Comparison of ENCODE assay signal across 9 cellular contexts in the genomic region with DNA sequence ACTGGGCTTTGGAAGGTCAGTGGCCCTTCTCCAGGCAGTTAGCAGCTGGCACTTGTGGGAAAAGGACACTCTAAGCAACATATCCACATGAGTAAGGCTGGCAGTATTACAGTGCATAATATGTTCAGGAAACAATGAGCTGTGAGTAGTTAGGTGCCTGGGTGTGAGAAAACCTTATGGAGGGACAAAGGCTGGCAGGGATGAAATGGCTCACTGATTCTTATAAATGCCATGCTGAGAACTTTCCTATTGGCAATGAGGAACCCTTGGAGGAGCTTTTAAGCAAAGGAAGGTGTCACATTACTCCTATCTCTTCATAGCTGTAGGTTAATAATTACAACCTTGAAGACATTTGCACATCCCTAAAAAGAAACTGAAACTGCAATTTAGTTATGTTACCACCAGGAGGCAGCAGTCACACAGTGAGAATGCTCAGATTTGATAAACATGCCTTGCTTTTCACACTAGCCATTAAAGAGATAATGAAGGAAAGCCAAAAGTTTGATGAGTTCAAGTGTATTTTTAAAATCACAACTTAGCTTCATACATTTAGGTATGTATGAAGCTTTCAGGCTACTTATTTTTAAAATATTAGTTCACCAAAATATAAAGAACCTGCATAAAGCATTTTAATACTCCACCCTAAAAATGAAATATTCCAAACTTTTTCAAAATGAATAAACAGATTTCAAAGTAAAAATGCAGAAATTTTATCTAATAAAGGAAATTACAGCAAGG.
A peak's percentile ranks its signal among the peaks of the same experiment; 100 is the strongest.
DNase-seq lines count a peak whose midpoint lies in the region; ATAC-seq, FAIRE-seq and TF ChIP-seq lines count a peak whose summit lies in the region.
"Had no signal": no experiment of that assay in that cellular context is flagged by ENCODE, and none has a peak within 500 bp of the region (broad histone marks: within the 10 kb centered on the region; RNA-seq: fewer than 3 reads in every experiment).

No MANE protein-coding gene starts in this region.

- ATAC-seq in activated CD4-positive, alpha-beta T cell treated with anti-CD3 and anti-CD28 coated beads for 36 hours: no peak
- ATAC-seq in stimulated activated naive CD8-positive, alpha-beta T cell treated with anti-CD3 and anti-CD28 coated beads, Interleukin-15, Interleukin-2, amounts not matched to agents 100 U/mL and 50 U/mL, for 24 hours: no peak

- no peak overlapping the region for H3K56ac ChIP-seq in H1 (replicated peaks; ENCODE audit: insufficient read length, low read depth, low read length)

- no peak overlapping the region for H2BK5ac ChIP-seq in H1 (ENCODE audit: low read depth, low read length)

- H3K4me1 ChIP-seq in H1 (replicated peaks in 1 of 4; ENCODE audit: control insufficient read depth in 3 of 4, insufficient read depth in 4 of 4, low read length in 3 of 4): peaks cover 0 to 10% (median 3%) of the 10 kb centered on the region in 4 experiments; a peak in 4 of 7 replicates

- no peak for TF ChIP-seq EP300 in H1 (IDR thresholded peaks at IDR 0.05; ENCODE audit: borderline replicate concordance in 1 of 2, low read depth in 2 of 2, low read length in 2 of 2)

- no peak for FAIRE-seq in H1 (lab: Jason Lieb, UNC)
- FAIRE-seq: G401.6 had no signal

- no peak overlapping the region for H3K27ac ChIP-seq in H1 (ENCODE audit: low read depth, low read length)

- no peak overlapping the region for H3K9ac ChIP-seq in H1 (replicated peaks in 1 of 4; ENCODE audit: extremely low read depth in 1 of 4, low read depth in 3 of 4, low read length in 3 of 4)

- peaks cover 5 to 7% of the 10 kb centered on the region in 2 experiments for H3K9me3 ChIP-seq in H1 (ENCODE audit: insufficient read depth in 2 of 2, low read depth in 1 of 2, low read length in 1 of 2)

- H4K8ac ChIP-seq in H1 (ENCODE audit: extremely low read depth, insufficient read depth, low read length): no peak overlapping the region

- no peak overlapping the region for H3K4me2 ChIP-seq in H1 (ENCODE audit: insufficient read depth in 1 of 2, low read depth in 2 of 2, low read length in 2 of 2)

- H4K5ac ChIP-seq in H1 (ENCODE audit: insufficient read length, low read depth, low read length): no peak overlapping the region

- no peak overlapping the region for H3K4me3 Mint-ChIP-seq in activated CD4-positive, alpha-beta T cell treated with anti-CD3 and anti-CD28 coated beads for 36 hours

- H3K79me1 ChIP-seq in H1 (ENCODE audit: low read depth, low read length): no peaks in the 10 kb centered on the region

- H2BK12ac ChIP-seq in H1 (ENCODE audit: low read depth, low read length): no peak overlapping the region

- H3K23ac ChIP-seq in H1 (ENCODE audit: insufficient read length): no peak overlapping the region

- no peak overlapping the region for H3K4me3 ChIP-seq in H1 (ENCODE audit: extremely low read depth in 1 of 4, insufficient read depth in 2 of 4, low read depth in 3 of 4, low read length in 4 of 4)

- H2AFZ ChIP-seq in H1 (ENCODE audit: low read length): no peak overlapping the region

- DNase-seq in activated CD4-positive, alpha-beta T cell treated with anti-CD3 and anti-CD28 coated beads for 36 hours: peak; percentile 25
- DNase-seq in activated CD4-positive, alpha-beta T cell treated with anti-CD3 and anti-CD28 coated beads for 1 hour: no peak
- DNase-seq in NCI-H446 treated with DMSO at 0.1 percent for 48 hours (lab: John Stamatoyannopoulos, UW) (peak; percentile 6), H1 (ENCODE audit: low read depth in 1 of 2, low spot score in 2 of 2) (no peak), renal cortical epithelial cell (ENCODE audit: low read depth) (peak; percentile 88), NCI-H1105 treated with DMSO at 0.1 percent for 48 hours (lab: John Stamatoyannopoulos, UW) (no peak), DMS79 treated with DMSO at 0.1 percent for 48 hours (lab: John Stamatoyannopoulos, UW) (no peak)
- DNase-seq in stimulated activated naive CD8-positive, alpha-beta T cell treated with anti-CD3 and anti-CD28 coated beads, Interleukin-15, Interleukin-2, amounts not matched to agents 100 U/mL and 50 U/mL, for 24 hours: no peak

- H2BK120ac ChIP-seq in H1 (replicated peaks; ENCODE audit: low read depth, low read length): no peak overlapping the region

- no peak overlapping the region for H3K27ac Mint-ChIP-seq in activated CD4-positive, alpha-beta T cell treated with anti-CD3 and anti-CD28 coated beads for 36 hours

- no peak overlapping the region for H3K14ac ChIP-seq in H1 (ENCODE audit: insufficient read length)

- H3K18ac ChIP-seq in H1 (ENCODE audit: extremely low read depth, low read length): no peak overlapping the region

- no peaks in the 10 kb centered on the region for H3K27me3 Mint-ChIP-seq in activated CD4-positive, alpha-beta T cell treated with anti-CD3 and anti-CD28 coated beads for 36 hours

- POLR2A ChIA-PET in activated CD4-positive, alpha-beta T cell treated with anti-CD3 and anti-CD28 coated beads for 36 hours (lab: Charles Lee): no interaction called here
- POLR2A ChIA-PET in H1 (lab: Charles Lee; ENCODE audit: partially characterized antibody): interaction anchor here (1.3 kb wide), 1 partner anchor 296 kb away, joined by 4 read pairs; no protein-coding TSS in a partner anchor

- peaks cover 0 to 17% (median 0%) of the 10 kb centered on the region in 4 experiments; a peak in 2 of 8 replicates for H3K36me3 ChIP-seq in H1 (ENCODE audit: control insufficient read depth in 2 of 4, insufficient read depth in 4 of 4, low read length in 3 of 4)

- no peak overlapping the region for H2BK15ac ChIP-seq in H1 (ENCODE audit: low read length)

- intact Hi-C loops in activated CD4-positive, alpha-beta T cell treated with anti-CD3 and anti-CD28 coated beads for 36 hours (cut with DNase I, micrococcal nuclease): loop anchor here (1.0 to 10.0 kb wide), 6 partner anchors 201 to 672 kb away; no protein-coding TSS in a partner anchor

- no peaks in the 10 kb centered on the region for H3K79me2 ChIP-seq in H1 (ENCODE audit: control insufficient read depth in 1 of 2, insufficient read depth in 2 of 2, low read length in 2 of 2)

- no peaks in the 10 kb centered on the region for H4K20me1 ChIP-seq in H1 (replicated peaks in 1 of 2; ENCODE audit: control insufficient read depth in 1 of 2, insufficient read depth in 2 of 2, low read length in 2 of 2)

- peaks cover 47% of the 10 kb centered on the region for H3K36me3 Mint-ChIP-seq in activated CD4-positive, alpha-beta T cell treated with anti-CD3 and anti-CD28 coated beads for 36 hours (ENCODE audit: low read depth)

- TF ChIP-seq RAD21 in H1 (IDR thresholded peaks at IDR 0.05 in 1 of 2, conservative IDR thresholded peaks at IDR 0.05 in 1 of 2; ENCODE audit: low read depth in 2 of 2, low read length in 2 of 2): peak; percentile 79 to 80

- no peak overlapping the region for H4K91ac ChIP-seq in H1 (replicated peaks; ENCODE audit: insufficient read length, low read length)

- no peaks in the 10 kb centered on the region for H3K27me3 ChIP-seq in H1 (replicated peaks in 1 of 4; ENCODE audit: control insufficient read depth in 3 of 4, extremely low read depth in 1 of 4, insufficient read depth in 3 of 4, low read length in 3 of 4)

- peak in 2 of 3 experiments; percentile 53 to 66; a peak in 2 of 4 replicates for TF ChIP-seq CTCF in H1 (IDR thresholded peaks at IDR 0.05; ENCODE audit: control extremely low read depth in 1 of 3, insufficient read depth in 1 of 3, low read depth in 1 of 3, low read length in 3 of 3)

- peaks cover 28% of the 10 kb centered on the region for H3K4me1 Mint-ChIP-seq in activated CD4-positive, alpha-beta T cell treated with anti-CD3 and anti-CD28 coated beads for 36 hours

- CTCF ChIA-PET in activated CD4-positive, alpha-beta T cell treated with anti-CD3 and anti-CD28 coated beads for 36 hours (lab: Charles Lee): interaction anchor here (0.8 to 1.8 kb wide), 31 partner anchors 11 to 978 kb away, joined by 3 to 22 read pairs (median 4); no protein-coding TSS in a partner anchor
- CTCF ChIA-PET in H1 (lab: Charles Lee; ENCODE audit: partially characterized antibody): interaction anchor here (0.6 to 2.2 kb wide), 44 partner anchors 8 to 676 kb away, joined by 3 to 20 read pairs (median 4); no protein-coding TSS in a partner anchor

- TF ChIP-seq POLR2A in H1 (IDR thresholded peaks at IDR 0.05; ENCODE audit: control extremely low read depth in 1 of 2, low read depth in 2 of 2, low read length in 2 of 2): no peak

- H3K4ac ChIP-seq in H1 (replicated peaks; ENCODE audit: insufficient read length, low read depth, low read length): no peak overlapping the region

- H3K23me2 ChIP-seq in H1 (ENCODE audit: low read depth, low read length): no peaks in the 10 kb centered on the region

- no peak overlapping the region for H2AK5ac ChIP-seq in H1 (ENCODE audit: low read depth, low read length)

- no peak overlapping the region for H2BK20ac ChIP-seq in H1 (ENCODE audit: low read length)

- peaks cover 6% of the 10 kb centered on the region for H3K9me3 Mint-ChIP-seq in activated CD4-positive, alpha-beta T cell treated with anti-CD3 and anti-CD28 coated beads for 36 hours (ENCODE audit: low read depth)

TF ChIP-seq in H1, 55 proteins besides CTCF, POLR2A, EP300 and RAD21 (continues in another document):
- TF ChIP-seq CBX5 (IDR thresholded peaks at IDR 0.05; ENCODE audit: low read depth, low read length) (no peak), MAFK (IDR thresholded peaks at IDR 0.05; ENCODE audit: low read depth, low read length) (no peak), JUN (IDR thresholded peaks at IDR 0.05; ENCODE audit: low read depth, low read length) (no peak), BRCA1 (IDR thresholded peaks at IDR 0.05; ENCODE audit: low read depth, low read length) (no peak), MAX (IDR thresholded peaks at IDR 0.05) (no peak), NRF1 (IDR thresholded peaks at IDR 0.05; ENCODE audit: low read depth, low read length) (no peak), BACH1 (IDR thresholded peaks at IDR 0.05; ENCODE audit: low read length) (no peak), GTF2F1 (IDR thresholded peaks at IDR 0.05; ENCODE audit: borderline replicate concordance, low read depth, low read length) (no peak), E2F6 (IDR thresholded peaks at IDR 0.05) (no peak), KDM1A (IDR thresholded peaks at IDR 0.05; ENCODE audit: borderline replicate concordance, low read length) (no peak), CHD2 (IDR thresholded peaks at IDR 0.05; ENCODE audit: low read length) (no peak), SP1 (IDR thresholded peaks at IDR 0.05; ENCODE audit: low read depth, low read length) (no peak), SP2 (IDR thresholded peaks at IDR 0.05; ENCODE audit: low read length) (no peak), TAF1 (IDR thresholded peaks at IDR 0.05; ENCODE audit: low read depth, low read length) (no peak)

Comparison
In these comparisons a context has a peak if more than half of its experiments do, and no peak if none do; other contexts are left out.
1. DNase-seq: peak in activated CD4-positive, alpha-beta T cell treated with anti-CD3 and anti-CD28 coated beads for 36 hours (single experiment), NCI-H446 treated with DMSO at 0.1 percent for 48 hours (single experiment) and renal cortical epithelial cell (single experiment); none in activated CD4-positive, alpha-beta T cell treated with anti-CD3 and anti-CD28 coated beads for 1 hour (single experiment), H1 (0 of 2), NCI-H1105 treated with DMSO at 0.1 percent for 48 hours (single experiment), DMS79 treated with DMSO at 0.1 percent for 48 hours (single experiment) and stimulated activated naive CD8-positive, alpha-beta T cell treated with anti-CD3 and anti-CD28 coated beads, Interleukin-15, Interleukin-2, amounts not matched to agents 100 U/mL and 50 U/mL, for 24 hours (single experiment).